Comparison of ENCODE assay signal across 10 cellular contexts in the genomic region with DNA sequence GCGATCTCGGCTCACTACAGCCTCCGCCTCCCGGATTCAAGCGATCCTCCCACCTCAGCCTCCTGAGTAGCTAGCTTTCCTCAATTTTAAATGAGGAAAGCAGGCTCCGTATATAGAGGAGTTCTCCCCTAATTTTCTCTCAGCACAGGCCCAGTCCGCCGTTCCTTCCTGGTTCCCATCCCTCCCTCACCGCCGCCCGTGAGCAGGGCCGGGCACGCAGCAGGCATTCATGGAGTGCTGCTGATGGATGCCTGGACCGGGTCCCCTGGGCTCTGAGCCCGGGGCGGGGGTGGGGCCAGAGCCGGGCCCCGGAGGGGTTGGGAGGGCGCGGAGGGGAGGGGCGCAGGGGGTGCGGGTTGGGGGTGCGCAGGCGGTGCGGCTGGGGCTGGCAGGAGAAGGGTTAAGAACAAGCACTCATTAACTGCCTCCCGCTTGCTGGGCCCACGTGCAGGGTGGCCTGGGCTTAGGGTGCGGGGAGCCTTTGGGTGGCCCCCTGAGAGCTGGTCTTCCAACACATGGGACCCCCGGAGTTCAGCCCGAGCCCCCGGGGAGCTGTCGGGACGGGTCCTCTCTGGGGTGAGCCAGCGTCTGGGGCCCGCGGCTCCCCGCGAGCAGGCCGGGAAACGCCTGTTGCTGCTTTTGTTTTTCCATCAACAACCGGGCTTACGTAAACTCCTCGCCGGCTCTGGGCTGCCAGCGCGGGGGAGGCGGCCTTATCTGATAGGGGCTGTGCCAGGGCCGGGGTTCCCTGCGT. TPM values are rescaled to one million over a fixed set of nuclear protein-coding genes. Genes with fewer than 3 reads are reported as not detected.
DNase-seq lines count a peak whose midpoint lies in the region; ATAC-seq and TF ChIP-seq lines count a peak whose summit lies in the region.
"Had no signal": no experiment of that assay in that cellular context is flagged by ENCODE, and none has a peak within 500 bp of the region (broad histone marks: within the 10 kb centered on the region; RNA-seq: fewer than 3 reads in every experiment).

No MANE protein-coding gene starts in this region.

- H3K9me3 Mint-ChIP-seq in osteocyte (ENCODE audit: unreplicated experiment) = no peaks in the 10 kb centered on the region
- H3K9me3 Mint-ChIP-seq: stimulated activated naive CD8-positive, alpha-beta T cell treated with anti-CD3 and anti-CD28 coated beads, Interleukin-15, Interleukin-2, amounts not matched to agents 100 ng/mL and 50 ng/mL, for 24 hours had no signal

- H3K27ac Mint-ChIP-seq in osteocyte (ENCODE audit: unreplicated experiment) = no peak overlapping the region
- H3K27ac Mint-ChIP-seq: stimulated activated naive CD8-positive, alpha-beta T cell treated with anti-CD3 and anti-CD28 coated beads, Interleukin-15, Interleukin-2, amounts not matched to agents 100 ng/mL and 50 ng/mL, for 24 hours had no signal

- peaks cover 52% of the 10 kb centered on the region for H3K27me3 Mint-ChIP-seq in osteocyte (ENCODE audit: unreplicated experiment)

- TF ChIP-seq CTCF in esophagus muscularis mucosa (IDR thresholded peaks at IDR 0.05) = no peak
- TF ChIP-seq CTCF in osteocyte (IDR thresholded peaks at IDR 0.05) = no peak

- H3K4me1 Mint-ChIP-seq in osteocyte (ENCODE audit: unreplicated experiment) = peaks cover 11% of the 10 kb centered on the region

- H3K27me3 ChIP-seq in NT2/D1 (ENCODE audit: insufficient read depth, insufficient read length) (peaks cover 20% of the 10 kb centered on the region), esophagus muscularis mucosa (peaks cover 4 to 55% (median 23%) of the 10 kb centered on the region in 4 donors)

- H3K9ac ChIP-seq in NT2/D1 (ENCODE audit: insufficient read length, low read depth) = peak overlapping the region; percentile 73

- no peak for ATAC-seq in HG03457 (IDR thresholded peaks at IDR 0.05; ENCODE audit: unreplicated experiment)

- H3K4me1 ChIP-seq in NT2/D1 (ENCODE audit: insufficient read depth, insufficient read length) (peaks cover 8% of the 10 kb centered on the region), esophagus muscularis mucosa (peaks cover 10 to 36% (median 34%) of the 10 kb centered on the region in 4 donors)

- H3K4me3 ChIP-seq in NT2/D1 (ENCODE audit: insufficient read length, low read depth) = peak overlapping the region; percentile 41
- H3K4me3 ChIP-seq in esophagus muscularis mucosa = peak overlapping the region; percentile 48 to 63 (median 50)
- H3K4me3 ChIP-seq: SK-N-MC had no signal

- intact Hi-C loops in esophagus muscularis mucosa (cut with DNase I) = no loop called here

- peak overlapping the region in 3 of 4 donors; percentile 5 to 33 (median 29) for H3K27ac ChIP-seq in esophagus muscularis mucosa (replicated peaks in 1 of 4)
- H3K27ac ChIP-seq: SK-N-MC had no signal

- H3K36me3 ChIP-seq in NT2/D1 (ENCODE audit: insufficient read depth, insufficient read length, low read length) (no peaks in the 10 kb centered on the region), esophagus muscularis mucosa (no peaks in the 10 kb centered on the region)

- DNase-seq in DMS153 (lab: John Stamatoyannopoulos, UW) (peak; percentile 8), NT2/D1 (ENCODE audit: low read depth, low spot score) (no peak), esophagus muscularis mucosa (ENCODE audit: extremely low spot score) (no peak), osteocyte (ENCODE audit: extremely low spot score, unreplicated experiment) (no peak), 8988T (no peak), HCEC 1CT (no peak), NCI-H187 (lab: John Stamatoyannopoulos, UW) (no peak)

- TF ChIP-seq POLR2A in esophagus muscularis mucosa (IDR thresholded peaks at IDR 0.05; ENCODE audit: low read depth) = no peak

- TF ChIP-seq EP300 in esophagus muscularis mucosa (IDR thresholded peaks at IDR 0.05) = no peak

- H3K9me3 ChIP-seq in NT2/D1 (ENCODE audit: insufficient read depth, low read length) (no peaks in the 10 kb centered on the region), esophagus muscularis mucosa (no peaks in the 10 kb centered on the region)

- no peaks in the 10 kb centered on the region for H3K36me3 Mint-ChIP-seq in osteocyte (ENCODE audit: unreplicated experiment)

- peak overlapping the region; percentile 45 for H3K4me3 Mint-ChIP-seq in osteocyte (ENCODE audit: unreplicated experiment)
- H3K4me3 Mint-ChIP-seq: stimulated activated naive CD8-positive, alpha-beta T cell treated with anti-CD3 and anti-CD28 coated beads, Interleukin-15, Interleukin-2, amounts not matched to agents 100 ng/mL and 50 ng/mL, for 24 hours had no signal

- WGBS in esophagus muscularis mucosa = 38% methylated on average over 15 of the region's 49 CpGs

RNA-seq across cellular contexts. Expression of gene LHX2, which starts 33.7 kb away (rescaled TPM):
- total RNA-seq in esophagus muscularis mucosa (not detected), osteocyte (not detected in 2 replicates)
